In genomic region chr20:328596-329324, GRCh38 we compare ENCODE assay signal across 8 cellular contexts. TPM values are rescaled to one million over a fixed set of nuclear protein-coding genes. Genes with fewer than 3 reads are reported as not detected.
DNase-seq lines count a peak whose midpoint lies in the region; ATAC-seq and TF ChIP-seq lines count a peak whose summit lies in the region.

No MANE protein-coding gene starts in this region.

- CTCF ChIA-PET in MCF 10A (lab: Yijun Ruan, JAX) (interaction anchor here (0.6 to 4.8 kb wide), 8 partner anchors 15 to 1003 kb away, joined by 3 to 53 read pairs (median 6); no protein-coding TSS in a partner anchor), mammary epithelial cell (lab: Charles Lee; ENCODE audit: low non-redundant PET) (interaction anchor here (0.6 kb wide), 1 partner anchor 93 kb away, joined by 3 read pairs; no protein-coding TSS in a partner anchor)

- H3K27ac ChIP-seq in mammary epithelial cell (ENCODE audit: insufficient read depth, low read depth, low read length) (no peak overlapping the region), hepatocyte (peak overlapping the region; percentile 29), testis (peak overlapping the region; percentile 18 to 97)

- BruUV-seq in MCF 10A (replicated peaks; lab: Mats Ljungman, UMichigan) (no TSS peak), mammary epithelial cell (replicated peaks; lab: Mats Ljungman, UMichigan) (no TSS peak)

- H3K27ac Mint-ChIP-seq in MCF 10A (ENCODE audit: low read depth, unreplicated experiment), result peak overlapping the region; percentile 50
- peak overlapping the region; percentile 74 for H3K27ac Mint-ChIP-seq in activated T-helper 1 cell treated with anti-CD3 and anti-CD28 coated beads, Interleukin-12 subunit alpha, Interleukin-12 subunit beta, Interleukin-2, Interleukin-4 antibody, amounts not matched to agents 30 ng/mL and 10 ng/mL and 1 ng/mL, durations not matched to agents 14 hours and 24 hours and 36 hours

- H3K79me2 ChIP-seq in mammary epithelial cell (ENCODE audit: insufficient read depth, low read length) (no peaks in the 10 kb centered on the region), hepatocyte (peaks cover 32% of the 10 kb centered on the region)

- H4K20me1 ChIP-seq in mammary epithelial cell (ENCODE audit: insufficient read depth, low read length) (no peaks in the 10 kb centered on the region), hepatocyte (ENCODE audit: insufficient read depth, poor library complexity, severe bottlenecking) (peaks cover 35% of the 10 kb centered on the region)

- intact Hi-C loops in MCF 10A (cut with micrococcal nuclease) (no loop called here), mammary epithelial cell (cut with micrococcal nuclease) (no loop called here), testis (cut with DNase I; ENCODE audit: low total_unique reads) (loop anchor here (10.0 kb wide), 1 partner anchor 54 kb away; no protein-coding TSS in a partner anchor)
- intact Hi-C loops in activated T-helper 1 cell treated with anti-CD3 and anti-CD28 coated beads, Interleukin-12 subunit alpha, Interleukin-12 subunit beta, Interleukin-2, Interleukin-4 antibody, amounts not matched to agents 30 ng/mL and 10 ng/mL and 1 ng/mL, durations not matched to agents 14 hours and 24 hours and 36 hours (cut with micrococcal nuclease), result no loop called here

- H3K4me3 ChIP-seq in mammary epithelial cell (replicated peaks in 1 of 3; ENCODE audit: insufficient read depth in 1 of 3, low read depth in 2 of 3, low read length in 3 of 3) (no peak overlapping the region), hepatocyte (no peak overlapping the region), testis (no peak overlapping the region)

- in situ Hi-C loops in mammary epithelial cell (cut with MboI; ENCODE audit: low sequenced_read_pairs in 2 of 2), result no loop called here

- no peak for TF ChIP-seq POLR2A in testis (IDR thresholded peaks at IDR 0.05)

- H3K9me3 ChIP-seq in mammary epithelial cell (replicated peaks; ENCODE audit: insufficient read depth, low read length) (no peaks in the 10 kb centered on the region), hepatocyte (ENCODE audit: low read depth) (no peaks in the 10 kb centered on the region), testis (no peaks in the 10 kb centered on the region)

- H3K4me1 ChIP-seq in mammary epithelial cell (ENCODE audit: insufficient read depth, low read length), result peaks cover 21% of the 10 kb centered on the region
- H3K4me1 ChIP-seq in hepatocyte (ENCODE audit: insufficient read depth), result peaks cover 5% of the 10 kb centered on the region
- H3K4me1 ChIP-seq in testis, result peaks cover 41% of the 10 kb centered on the region

- dilution Hi-C loops in mammary epithelial cell (cut with HindIII; ENCODE audit: low sequenced_read_pairs), result no loop called here

- H3K9ac ChIP-seq in mammary epithelial cell (ENCODE audit: insufficient read depth, low read length), result no peak overlapping the region

- H3K27me3 ChIP-seq in mammary epithelial cell (ENCODE audit: insufficient read depth, low read length) (no peaks in the 10 kb centered on the region), hepatocyte (no peaks in the 10 kb centered on the region), testis (no peaks in the 10 kb centered on the region)

- H2AFZ ChIP-seq in mammary epithelial cell (ENCODE audit: low read depth, low read length) (no peak overlapping the region), hepatocyte (no peak overlapping the region)

- H3K9me3 Mint-ChIP-seq in MCF 10A (ENCODE audit: unreplicated experiment), result no peaks in the 10 kb centered on the region
- H3K9me3 Mint-ChIP-seq in activated T-helper 1 cell treated with anti-CD3 and anti-CD28 coated beads, Interleukin-12 subunit alpha, Interleukin-12 subunit beta, Interleukin-2, Interleukin-4 antibody, amounts not matched to agents 30 ng/mL and 10 ng/mL and 1 ng/mL, durations not matched to agents 14 hours and 24 hours and 36 hours, result no peaks in the 10 kb centered on the region

- peaks cover 24% of the 10 kb centered on the region for H3K4me1 Mint-ChIP-seq in MCF 10A (ENCODE audit: insufficient read depth, unreplicated experiment)
- peaks cover 31% of the 10 kb centered on the region for H3K4me1 Mint-ChIP-seq in activated T-helper 1 cell treated with anti-CD3 and anti-CD28 coated beads, Interleukin-12 subunit alpha, Interleukin-12 subunit beta, Interleukin-2, Interleukin-4 antibody, amounts not matched to agents 30 ng/mL and 10 ng/mL and 1 ng/mL, durations not matched to agents 14 hours and 24 hours and 36 hours (ENCODE audit: low read depth)

- POLR2A ChIA-PET in MCF 10A (lab: Yijun Ruan, JAX), result interaction anchor here (0.6 to 1.2 kb wide), 5 partner anchors 9 to 72 kb away, joined by 3 to 5 read pairs (median 3); no protein-coding TSS in a partner anchor

- DNase-seq in MCF 10A (ENCODE audit: unreplicated experiment), result no peak
- DNase-seq in mammary epithelial cell, result no peak
- no peak for DNase-seq in activated T-helper 1 cell treated with anti-CD3 and anti-CD28 coated beads, Interleukin-12 subunit alpha, Interleukin-12 subunit beta, Interleukin-2, Interleukin-4 antibody, amounts not matched to agents 30 ng/mL and 10 ng/mL and 1 ng/mL, durations not matched to agents 14 hours and 24 hours and 36 hours (ENCODE audit: low spot score)
- DNase-seq in hepatocyte (ENCODE audit: low spot score), result no peak
- no peak for DNase-seq in testis
- DNase-seq in iPS-NIHi11 (ENCODE audit: low spot score), result no peak

- H3K36me3 Mint-ChIP-seq in MCF 10A (ENCODE audit: insufficient read depth, unreplicated experiment), result peaks cover 30% of the 10 kb centered on the region
- H3K36me3 Mint-ChIP-seq in activated T-helper 1 cell treated with anti-CD3 and anti-CD28 coated beads, Interleukin-12 subunit alpha, Interleukin-12 subunit beta, Interleukin-2, Interleukin-4 antibody, amounts not matched to agents 30 ng/mL and 10 ng/mL and 1 ng/mL, durations not matched to agents 14 hours and 24 hours and 36 hours (ENCODE audit: low read depth), result peaks cover 2% of the 10 kb centered on the region

- H3K9me2 ChIP-seq in hepatocyte (replicated peaks; ENCODE audit: insufficient read depth), result no peaks in the 10 kb centered on the region

- WGBS in mammary epithelial cell (ENCODE audit: low coverage, missing lambda C conversion rate), result 73% methylated on average over 8 of the region's 9 CpGs
- 69% methylated on average over 9 of the region's 9 CpGs for WGBS in hepatocyte (ENCODE audit: low lambda C conversion rate, missing lambda C conversion rate)
- 23 to 42% methylated on average over 6 to 9 of the region's 9 CpGs for WGBS in testis, 2 donors

- H3K4me3 Mint-ChIP-seq in MCF 10A (ENCODE audit: unreplicated experiment), result peak overlapping the region; percentile 87
- H3K4me3 Mint-ChIP-seq in activated T-helper 1 cell treated with anti-CD3 and anti-CD28 coated beads, Interleukin-12 subunit alpha, Interleukin-12 subunit beta, Interleukin-2, Interleukin-4 antibody, amounts not matched to agents 30 ng/mL and 10 ng/mL and 1 ng/mL, durations not matched to agents 14 hours and 24 hours and 36 hours, result peak overlapping the region; percentile 76

- TF ChIP-seq CTCF in MCF 10A (IDR thresholded peaks at IDR 0.05; ENCODE audit: unreplicated experiment) (no peak), mammary epithelial cell (conservative IDR thresholded peaks at IDR 0.05 in 1 of 2, IDR thresholded peaks at IDR 0.05 in 1 of 2; ENCODE audit: extremely low read depth in 1 of 2, insufficient read depth in 1 of 2, low read depth in 1 of 2, low read length in 2 of 2) (no peak), hepatocyte (IDR thresholded peaks at IDR 0.05; ENCODE audit: poor library complexity) (no peak), testis (IDR thresholded peaks at IDR 0.05) (no peak)

- no peak for ATAC-seq in GM19467 (IDR thresholded peaks at IDR 0.05; ENCODE audit: unreplicated experiment)
- no peak for ATAC-seq in HG03521 (IDR thresholded peaks at IDR 0.05; ENCODE audit: unreplicated experiment)

- H3K27me3 Mint-ChIP-seq in MCF 10A (ENCODE audit: insufficient read depth, unreplicated experiment), result no peaks in the 10 kb centered on the region
- H3K27me3 Mint-ChIP-seq in activated T-helper 1 cell treated with anti-CD3 and anti-CD28 coated beads, Interleukin-12 subunit alpha, Interleukin-12 subunit beta, Interleukin-2, Interleukin-4 antibody, amounts not matched to agents 30 ng/mL and 10 ng/mL and 1 ng/mL, durations not matched to agents 14 hours and 24 hours and 36 hours (ENCODE audit: insufficient read depth), result peaks cover 5% of the 10 kb centered on the region

- H3K4me2 ChIP-seq in mammary epithelial cell (ENCODE audit: insufficient read depth, low read depth, low read length) (no peak overlapping the region), hepatocyte (peak overlapping the region; percentile 97)

- H3K36me3 ChIP-seq in mammary epithelial cell (ENCODE audit: insufficient read depth, low read length) (no peaks in the 10 kb centered on the region), hepatocyte (replicated peaks; ENCODE audit: insufficient read depth, low read depth) (no peaks in the 10 kb centered on the region), testis (ENCODE audit: low read depth, missing control alignments) (no peaks in the 10 kb centered on the region)

RNA-seq across cellular contexts. Expression of gene SOX12, which starts 3.4 kb away (rescaled TPM):
- total RNA-seq in MCF 10A (2022), result 17.2 and 17.6 TPM in 2 replicates
- total RNA-seq in mammary epithelial cell, result 1 to 10 TPM; 3.7 to 6.2 TPM
- 2.0 TPM for polyA plus RNA-seq in mammary epithelial cell
- polyA minus RNA-seq in mammary epithelial cell, result 1.3 TPM
- 7.4 and 7.6 TPM in 2 replicates for total RNA-seq in activated T-helper 1 cell treated with anti-CD3 and anti-CD28 coated beads, Interleukin-12 subunit alpha, Interleukin-12 subunit beta, Interleukin-2, Interleukin-4 antibody, amounts not matched to agents 30 ng/mL and 10 ng/mL and 1 ng/mL, durations not matched to agents 14 hours and 24 hours and 36 hours
- 6.3 and 6.9 TPM in 2 replicates for total RNA-seq in hepatocyte
- polyA plus RNA-seq in hepatocyte, result 15.4 and 16.2 TPM in 2 replicates
- 10 to 100 TPM; 19.2 to 23.8 TPM for total RNA-seq in testis
- 13.4 TPM for polyA plus RNA-seq in testis (ENCODE audit: insufficient read depth, low read depth, low replicate concordance)

RNA-seq across cellular contexts. Expression of gene NRSN2, which starts 18.2 kb away (rescaled TPM):
- total RNA-seq in MCF 10A (2022), result 8.2 and 8.4 TPM in 2 replicates
- total RNA-seq in mammary epithelial cell, result 10 to 100 TPM; 16.9 to 48.3 TPM
- 26.7 TPM for polyA plus RNA-seq in mammary epithelial cell
- 13.6 TPM for polyA minus RNA-seq in mammary epithelial cell
- total RNA-seq in activated T-helper 1 cell treated with anti-CD3 and anti-CD28 coated beads, Interleukin-12 subunit alpha, Interleukin-12 subunit beta, Interleukin-2, Interleukin-4 antibody, amounts not matched to agents 30 ng/mL and 10 ng/mL and 1 ng/mL, durations not matched to agents 14 hours and 24 hours and 36 hours, result 5.1 and 6.5 TPM in 2 replicates
- 29.8 and 32.0 TPM in 2 replicates for total RNA-seq in hepatocyte
- polyA plus RNA-seq in hepatocyte, result 65.3 and 68.1 TPM in 2 replicates
- 10 to 100 TPM; 62.4 to 79.0 TPM for total RNA-seq in testis
- polyA plus RNA-seq in testis (ENCODE audit: insufficient read depth, low read depth, low replicate concordance), result 49.4 TPM

RNA-seq across cellular contexts. Expression of gene ZCCHC3, which starts 31.4 kb away (rescaled TPM):
- 11.7 and 12.1 TPM in 2 replicates for total RNA-seq in MCF 10A (2022)
- total RNA-seq in mammary epithelial cell, result 10 to 100 TPM in 1 of 2 donors, 1 to 10 TPM in 1; 9.2 to 11.5 TPM
- polyA plus RNA-seq in mammary epithelial cell, result 6.6 TPM
- polyA minus RNA-seq in mammary epithelial cell, result 9.7 TPM
- 25.9 TPM in 2 replicates for total RNA-seq in activated T-helper 1 cell treated with anti-CD3 and anti-CD28 coated beads, Interleukin-12 subunit alpha, Interleukin-12 subunit beta, Interleukin-2, Interleukin-4 antibody, amounts not matched to agents 30 ng/mL and 10 ng/mL and 1 ng/mL, durations not matched to agents 14 hours and 24 hours and 36 hours
- total RNA-seq in hepatocyte, result 27.4 and 30.0 TPM in 2 replicates
- polyA plus RNA-seq in hepatocyte, result 22.8 and 29.0 TPM in 2 replicates
- total RNA-seq in testis, result 10 to 100 TPM; 29.1 to 34.9 TPM
- polyA plus RNA-seq in testis (ENCODE audit: insufficient read depth, low read depth, low replicate concordance), result 21.2 TPM

RNA-seq across cellular contexts. Expression of gene C20orf96, which starts 38.2 kb away (rescaled TPM):
- total RNA-seq in MCF 10A (2022), result 2.4 and 3.8 TPM in 2 replicates
- total RNA-seq in mammary epithelial cell, result 1 to 10 TPM in 1 of 2 donors, under 1 TPM in 1; 0.83 to 2.7 TPM
- 2.3 TPM for polyA plus RNA-seq in mammary epithelial cell
- polyA minus RNA-seq in mammary epithelial cell, result not detected
- 4.3 and 4.7 TPM in 2 replicates for total RNA-seq in activated T-helper 1 cell treated with anti-CD3 and anti-CD28 coated beads, Interleukin-12 subunit alpha, Interleukin-12 subunit beta, Interleukin-2, Interleukin-4 antibody, amounts not matched to agents 30 ng/mL and 10 ng/mL and 1 ng/mL, durations not matched to agents 14 hours and 24 hours and 36 hours
- 2.9 and 3.5 TPM in 2 replicates for total RNA-seq in hepatocyte
- 10.6 and 14.0 TPM in 2 replicates for polyA plus RNA-seq in hepatocyte
- 10 to 100 TPM; 16.7 to 32.0 TPM for total RNA-seq in testis
- polyA plus RNA-seq in testis (ENCODE audit: insufficient read depth, low read depth, low replicate concordance), result 46.3 TPM

RNA-seq across cellular contexts. Expression of gene TRIB3, which starts 51.8 kb away (rescaled TPM):
- total RNA-seq in MCF 10A (2022) (477 and 598 TPM in 2 replicates), mammary epithelial cell (100 to 1,000 TPM; 238 to 248 TPM), hepatocyte (39.2 and 47.5 TPM in 2 replicates), testis (1 to 10 TPM; 2.9 to 3.6 TPM)
- polyA plus RNA-seq in mammary epithelial cell (117 TPM), hepatocyte (43.7 and 45.9 TPM in 2 replicates), testis (ENCODE audit: insufficient read depth, low read depth, low replicate concordance) (2.8 TPM)
- 43.1 TPM for polyA minus RNA-seq in mammary epithelial cell
- total RNA-seq in activated T-helper 1 cell treated with anti-CD3 and anti-CD28 coated beads, Interleukin-12 subunit alpha, Interleukin-12 subunit beta, Interleukin-2, Interleukin-4 antibody, amounts not matched to agents 30 ng/mL and 10 ng/mL and 1 ng/mL, durations not matched to agents 14 hours and 24 hours and 36 hours, result 37.1 and 39.5 TPM in 2 replicates
